1 cellular context compared by ENCODE assay signal in the genomic region with DNA sequence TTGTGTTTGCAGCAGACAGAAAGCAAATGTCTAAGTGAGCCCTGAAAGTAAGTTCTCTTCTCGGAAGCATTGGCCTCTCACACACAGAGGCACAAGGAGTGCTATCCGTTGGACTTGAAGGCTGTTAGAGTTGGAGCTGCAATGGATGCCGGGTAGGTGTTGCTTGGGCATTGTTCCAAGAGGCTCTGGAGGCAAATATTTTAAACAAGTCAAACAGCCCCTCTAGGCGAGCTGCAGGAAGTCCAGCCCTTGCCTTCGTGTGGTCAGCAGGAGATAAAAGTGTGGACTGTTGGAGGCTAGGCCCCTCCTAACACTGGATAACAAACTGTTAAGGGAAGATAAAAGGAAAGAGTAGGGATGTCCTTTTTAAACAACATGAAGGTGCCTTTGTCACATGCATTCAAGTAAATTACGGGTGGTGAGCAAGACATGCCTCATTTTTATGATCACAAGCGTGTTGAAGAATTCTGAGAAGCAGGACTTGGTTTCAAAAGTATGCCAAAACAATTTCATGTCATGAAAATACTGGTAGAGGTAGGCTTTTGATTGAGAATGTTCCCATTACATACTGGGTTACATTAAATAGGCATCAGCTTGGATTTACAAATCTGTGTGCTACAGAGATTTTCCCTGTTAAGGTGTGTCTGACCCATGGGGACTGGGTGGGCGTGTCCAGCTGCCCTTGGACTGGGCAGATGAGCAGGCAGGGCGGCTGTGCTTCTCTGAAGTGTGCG.
TF ChIP-seq lines count a peak whose summit lies in the region.

No MANE protein-coding gene starts in this region.

TF ChIP-seq in HepG2, 621 proteins besides CTCF, POLR2A, EP300 and RAD21 (continued from another document and continues in another):
- TF ChIP-seq, protein P1, sequence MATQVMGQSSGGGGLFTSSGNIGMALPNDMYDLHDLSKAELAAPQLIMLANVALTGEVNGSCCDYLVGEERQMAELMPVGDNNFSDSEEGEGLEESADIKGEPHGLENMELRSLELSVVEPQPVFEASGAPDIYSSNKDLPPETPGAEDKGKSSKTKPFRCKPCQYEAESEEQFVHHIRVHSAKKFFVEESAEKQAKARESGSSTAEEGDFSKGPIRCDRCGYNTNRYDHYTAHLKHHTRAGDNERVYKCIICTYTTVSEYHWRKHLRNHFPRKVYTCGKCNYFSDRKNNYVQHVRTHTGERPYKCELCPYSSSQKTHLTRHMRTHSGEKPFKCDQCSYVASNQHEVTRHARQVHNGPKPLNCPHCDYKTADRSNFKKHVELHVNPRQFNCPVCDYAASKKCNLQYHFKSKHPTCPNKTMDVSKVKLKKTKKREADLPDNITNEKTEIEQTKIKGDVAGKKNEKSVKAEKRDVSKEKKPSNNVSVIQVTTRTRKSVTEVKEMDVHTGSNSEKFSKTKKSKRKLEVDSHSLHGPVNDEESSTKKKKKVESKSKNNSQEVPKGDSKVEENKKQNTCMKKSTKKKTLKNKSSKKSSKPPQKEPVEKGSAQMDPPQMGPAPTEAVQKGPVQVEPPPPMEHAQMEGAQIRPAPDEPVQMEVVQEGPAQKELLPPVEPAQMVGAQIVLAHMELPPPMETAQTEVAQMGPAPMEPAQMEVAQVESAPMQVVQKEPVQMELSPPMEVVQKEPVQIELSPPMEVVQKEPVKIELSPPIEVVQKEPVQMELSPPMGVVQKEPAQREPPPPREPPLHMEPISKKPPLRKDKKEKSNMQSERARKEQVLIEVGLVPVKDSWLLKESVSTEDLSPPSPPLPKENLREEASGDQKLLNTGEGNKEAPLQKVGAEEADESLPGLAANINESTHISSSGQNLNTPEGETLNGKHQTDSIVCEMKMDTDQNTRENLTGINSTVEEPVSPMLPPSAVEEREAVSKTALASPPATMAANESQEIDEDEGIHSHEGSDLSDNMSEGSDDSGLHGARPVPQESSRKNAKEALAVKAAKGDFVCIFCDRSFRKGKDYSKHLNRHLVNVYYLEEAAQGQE (IDR thresholded peaks at IDR 0.05; ENCODE audit: borderline replicate concordance in 1 of 2, low read depth in 1 of 2, low read length in 2 of 2): no peak
- TF ChIP-seq ZNF331 (CRISPR knock-in tag; IDR thresholded peaks at IDR 0.05) (peak; percentile 75), ZNF878 (CRISPR knock-in tag; IDR thresholded peaks at IDR 0.05) (peak; percentile 64; the same call in 1 of the 2 replicates), FOXO1 (CRISPR knock-in tag; IDR thresholded peaks at IDR 0.05) (peak; percentile 49; the same call in 1 of the 2 replicates), ERF (CRISPR knock-in tag; IDR thresholded peaks at IDR 0.05) (peak; percentile 48; the same call in 1 of the 2 replicates), TRIM22 (IDR thresholded peaks at IDR 0.05) (no peak), ZNF879 (CRISPR knock-in tag; IDR thresholded peaks at IDR 0.05) (no peak), ZNF317 (CRISPR knock-in tag; IDR thresholded peaks at IDR 0.05) (no peak), ZNF143 (CRISPR knock-in tag; IDR thresholded peaks at IDR 0.05) (peak; percentile 80), PHB2 (IDR thresholded peaks at IDR 0.05; ENCODE audit: partially characterized antibody) (no peak), ZNF205 (CRISPR knock-in tag; IDR thresholded peaks at IDR 0.05) (peak; percentile 48; the same call in 1 of the 2 replicates), ZFYVE20 (CRISPR knock-in tag; IDR thresholded peaks at IDR 0.05; ENCODE audit: borderline replicate concordance, low read depth) (no peak), ZNF747 (CRISPR knock-in tag; IDR thresholded peaks at IDR 0.05; ENCODE audit: borderline replicate concordance) (0 out of 2 replicates have a peak, but pooled peaks have one; percentile 48), RELA (CRISPR knock-in tag; IDR thresholded peaks at IDR 0.05) (no peak), TMF1 (CRISPR knock-in tag; IDR thresholded peaks at IDR 0.05; ENCODE audit: low read depth) (0 out of 2 replicates have a peak, but pooled peaks have one; percentile 63), ZNF383 (CRISPR knock-in tag; IDR thresholded peaks at IDR 0.05; ENCODE audit: borderline replicate concordance) (no peak), ZSCAN22 (CRISPR knock-in tag; IDR thresholded peaks at IDR 0.05) (no peak), MBNL3 (CRISPR knock-in tag; conservative IDR thresholded peaks at IDR 0.05) (no peak), TOE1 (CRISPR knock-in tag; IDR thresholded peaks at IDR 0.05) (no peak), ZBTB3 (CRISPR knock-in tag; IDR thresholded peaks at IDR 0.05; ENCODE audit: borderline replicate concordance, low read depth) (peak; percentile 87; the same call in 1 of the 2 replicates), RXRB (CRISPR knock-in tag; IDR thresholded peaks at IDR 0.05; ENCODE audit: borderline replicate concordance) (peak; percentile 79; the same call in 1 of the 2 replicates), USF2 (IDR thresholded peaks at IDR 0.05; ENCODE audit: low read depth, low read length) (no peak), USF2 (CRISPR knock-in tag; IDR thresholded peaks at IDR 0.05; ENCODE audit: borderline replicate concordance) (no peak), ZNF556 (CRISPR knock-in tag; IDR thresholded peaks at IDR 0.05; ENCODE audit: borderline replicate concordance) (peak; percentile 65; the same call in 1 of the 2 replicates), FOXA3 (CRISPR knock-in tag; IDR thresholded peaks at IDR 0.05) (peak; percentile 73; the same call in 1 of the 2 replicates), GATAD2A (CRISPR knock-in tag; IDR thresholded peaks at IDR 0.05) (peak; percentile 85), TFDP1 (CRISPR knock-in tag; IDR thresholded peaks at IDR 0.05; ENCODE audit: borderline replicate concordance) (peak; percentile 74; the same call in 1 of the 2 replicates), WIZ (CRISPR knock-in tag; IDR thresholded peaks at IDR 0.05) (0 out of 2 replicates have a peak, but pooled peaks have one; percentile 42), TBL1XR1 (IDR thresholded peaks at IDR 0.05; ENCODE audit: borderline replicate concordance, low read length, partially characterized antibody) (no peak), YEATS4 (CRISPR knock-in tag; IDR thresholded peaks at IDR 0.05; ENCODE audit: borderline replicate concordance) (0 out of 2 replicates have a peak, but pooled peaks have one; percentile 27), KDM5B (CRISPR knock-in tag; IDR thresholded peaks at IDR 0.05; ENCODE audit: borderline replicate concordance) (no peak; the same call in 1 of the 2 replicates), ZNF737 (CRISPR knock-in tag; IDR thresholded peaks at IDR 0.05; ENCODE audit: borderline replicate concordance) (no peak), NR2F6 (IDR thresholded peaks at IDR 0.05) (peak; percentile 60), NR2F6 (CRISPR knock-in tag; IDR thresholded peaks at IDR 0.05) (peak; percentile 74; the same call in 1 of the 2 replicates)
- TF ChIP-seq, protein P2, sequence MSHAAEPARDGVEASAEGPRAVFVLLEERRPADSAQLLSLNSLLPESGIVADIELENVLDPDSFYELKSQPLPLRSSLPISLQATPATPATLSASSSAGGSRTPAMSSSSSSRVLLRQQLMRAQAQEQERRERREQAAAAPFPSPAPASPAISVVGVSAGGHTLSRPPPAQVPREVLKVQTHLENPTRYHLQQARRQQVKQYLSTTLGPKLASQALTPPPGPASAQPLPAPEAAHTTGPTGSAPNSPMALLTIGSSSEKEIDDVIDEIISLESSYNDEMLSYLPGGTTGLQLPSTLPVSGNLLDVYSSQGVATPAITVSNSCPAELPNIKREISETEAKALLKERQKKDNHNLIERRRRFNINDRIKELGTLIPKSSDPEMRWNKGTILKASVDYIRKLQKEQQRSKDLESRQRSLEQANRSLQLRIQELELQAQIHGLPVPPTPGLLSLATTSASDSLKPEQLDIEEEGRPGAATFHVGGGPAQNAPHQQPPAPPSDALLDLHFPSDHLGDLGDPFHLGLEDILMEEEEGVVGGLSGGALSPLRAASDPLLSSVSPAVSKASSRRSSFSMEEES (CRISPR knock-in tag; IDR thresholded peaks at IDR 0.05): peak; percentile 87
- TF ChIP-seq, protein P3, sequence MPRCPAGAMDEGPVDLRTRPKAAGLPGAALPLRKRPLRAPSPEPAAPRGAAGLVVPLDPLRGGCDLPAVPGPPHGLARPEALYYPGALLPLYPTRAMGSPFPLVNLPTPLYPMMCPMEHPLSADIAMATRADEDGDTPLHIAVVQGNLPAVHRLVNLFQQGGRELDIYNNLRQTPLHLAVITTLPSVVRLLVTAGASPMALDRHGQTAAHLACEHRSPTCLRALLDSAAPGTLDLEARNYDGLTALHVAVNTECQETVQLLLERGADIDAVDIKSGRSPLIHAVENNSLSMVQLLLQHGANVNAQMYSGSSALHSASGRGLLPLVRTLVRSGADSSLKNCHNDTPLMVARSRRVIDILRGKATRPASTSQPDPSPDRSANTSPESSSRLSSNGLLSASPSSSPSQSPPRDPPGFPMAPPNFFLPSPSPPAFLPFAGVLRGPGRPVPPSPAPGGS (CRISPR knock-in tag; IDR thresholded peaks at IDR 0.05): no peak
- TF ChIP-seq, protein P4, sequence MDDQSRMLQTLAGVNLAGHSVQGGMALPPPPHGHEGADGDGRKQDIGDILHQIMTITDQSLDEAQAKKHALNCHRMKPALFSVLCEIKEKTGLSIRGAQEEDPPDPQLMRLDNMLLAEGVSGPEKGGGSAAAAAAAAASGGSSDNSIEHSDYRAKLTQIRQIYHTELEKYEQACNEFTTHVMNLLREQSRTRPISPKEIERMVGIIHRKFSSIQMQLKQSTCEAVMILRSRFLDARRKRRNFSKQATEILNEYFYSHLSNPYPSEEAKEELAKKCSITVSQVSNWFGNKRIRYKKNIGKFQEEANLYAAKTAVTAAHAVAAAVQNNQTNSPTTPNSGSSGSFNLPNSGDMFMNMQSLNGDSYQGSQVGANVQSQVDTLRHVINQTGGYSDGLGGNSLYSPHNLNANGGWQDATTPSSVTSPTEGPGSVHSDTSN (CRISPR knock-in tag; IDR thresholded peaks at IDR 0.05; ENCODE audit: borderline replicate concordance): no peak
- TF ChIP-seq, protein P5, sequence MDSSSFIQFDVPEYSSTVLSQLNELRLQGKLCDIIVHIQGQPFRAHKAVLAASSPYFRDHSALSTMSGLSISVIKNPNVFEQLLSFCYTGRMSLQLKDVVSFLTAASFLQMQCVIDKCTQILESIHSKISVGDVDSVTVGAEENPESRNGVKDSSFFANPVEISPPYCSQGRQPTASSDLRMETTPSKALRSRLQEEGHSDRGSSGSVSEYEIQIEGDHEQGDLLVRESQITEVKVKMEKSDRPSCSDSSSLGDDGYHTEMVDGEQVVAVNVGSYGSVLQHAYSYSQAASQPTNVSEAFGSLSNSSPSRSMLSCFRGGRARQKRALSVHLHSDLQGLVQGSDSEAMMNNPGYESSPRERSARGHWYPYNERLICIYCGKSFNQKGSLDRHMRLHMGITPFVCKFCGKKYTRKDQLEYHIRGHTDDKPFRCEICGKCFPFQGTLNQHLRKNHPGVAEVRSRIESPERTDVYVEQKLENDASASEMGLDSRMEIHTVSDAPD (CRISPR knock-in tag; IDR thresholded peaks at IDR 0.05): peak; percentile 60; the same call in 1 of the 2 replicates
